ENCODE assay signal across 9 cellular contexts in genomic region chr6:129684323-129684884, GRCh38. TPM values are rescaled to one million over a fixed set of nuclear protein-coding genes. Genes with fewer than 3 reads are reported as not detected.
DNase-seq lines count a peak whose midpoint lies in the region; ATAC-seq and TF ChIP-seq lines count a peak whose summit lies in the region.
"Had no signal": no experiment of that assay in that cellular context is flagged by ENCODE, and none has a peak within 500 bp of the region (broad histone marks: within the 10 kb centered on the region; RNA-seq: fewer than 3 reads in every experiment).

No MANE protein-coding gene starts in this region.

- H3K4me1 Mint-ChIP-seq in activated naive CD8-positive, alpha-beta T cell treated with anti-CD3 and anti-CD28 coated beads, Interleukin-2, amount 10 ng/mL, durations not matched to agents 7 days and 5 days: peaks cover 50% of the 10 kb centered on the region
- peaks cover 20% of the 10 kb centered on the region for H3K4me1 Mint-ChIP-seq in mesothelial cell of epicardium

- no peaks in the 10 kb centered on the region for H3K27me3 Mint-ChIP-seq in activated naive CD8-positive, alpha-beta T cell treated with anti-CD3 and anti-CD28 coated beads, Interleukin-2, amount 10 ng/mL, durations not matched to agents 7 days and 5 days
- H3K27me3 Mint-ChIP-seq in mesothelial cell of epicardium (ENCODE audit: low read depth): no peaks in the 10 kb centered on the region

- H3K4me3 Mint-ChIP-seq in activated naive CD8-positive, alpha-beta T cell treated with anti-CD3 and anti-CD28 coated beads, Interleukin-2, amount 10 ng/mL, durations not matched to agents 7 days and 5 days: peak overlapping the region; percentile 69
- no peak overlapping the region for H3K4me3 Mint-ChIP-seq in mesothelial cell of epicardium

- TF ChIP-seq CTCF in left ventricle myocardium inferior (IDR thresholded peaks at IDR 0.05; ENCODE audit: borderline replicate concordance) (no peak), mesothelial cell of epicardium (IDR thresholded peaks at IDR 0.05; ENCODE audit: unreplicated experiment) (no peak)

- H3K9me3 ChIP-seq in left ventricle myocardium inferior (replicated peaks): no peaks in the 10 kb centered on the region
- H3K9me3 ChIP-seq in MG63: no peaks in the 10 kb centered on the region

- WGBS in urinary bladder: 81% methylated on average over 6 of the region's 6 CpGs

- no peaks in the 10 kb centered on the region for H3K27me3 ChIP-seq in left ventricle myocardium inferior (ENCODE audit: low read depth)
- H3K27me3 ChIP-seq in MG63: no peaks in the 10 kb centered on the region

- DNase-seq in left ventricle myocardium inferior (no peak), Right ventricle myocardium superior (no peak), mesothelial cell of epicardium (ENCODE audit: low spot score in 2 of 2, unreplicated experiment in 2 of 2) (no peak), MG63 (no peak)
- DNase-seq in activated naive CD8-positive, alpha-beta T cell treated with anti-CD3 and anti-CD28 coated beads, Interleukin-2, amount 10 ng/mL, durations not matched to agents 7 days and 5 days: no peak
- DNase-seq in NK-92 treated with Interleukin-12 subunit alpha and Interleukin-12 subunit beta, amount 100 ng/mL, for 24 hours (lab: John Stamatoyannopoulos, UW): no peak
- DNase-seq: NCI-H1105 treated with DMSO at 0.1 percent for 48 hours had no signal

- H3K4me3 ChIP-seq in left ventricle myocardium inferior: no peak overlapping the region
- no peak overlapping the region for H3K4me3 ChIP-seq in urinary bladder (ENCODE audit: low read depth, low read length)
- no peak overlapping the region for H3K4me3 ChIP-seq in MG63

- peaks cover 12% of the 10 kb centered on the region for H3K36me3 Mint-ChIP-seq in activated naive CD8-positive, alpha-beta T cell treated with anti-CD3 and anti-CD28 coated beads, Interleukin-2, amount 10 ng/mL, durations not matched to agents 7 days and 5 days
- H3K36me3 Mint-ChIP-seq in mesothelial cell of epicardium: no peaks in the 10 kb centered on the region

- POLR2A ChIA-PET in activated naive CD8-positive, alpha-beta T cell treated with anti-CD3 and anti-CD28 coated beads, Interleukin-2, amount 10 ng/mL, durations not matched to agents 7 days and 5 days (lab: Charles Lee): interaction anchor here (0.7 to 1.7 kb wide), 6 partner anchors 11 to 65 kb away, joined by 3 to 7 read pairs (median 3); partner anchors contain the start of gene ARHGAP18

- ATAC-seq in Right ventricle myocardium superior (ENCODE audit: poor library complexity) (no peak), GM19467 (IDR thresholded peaks at IDR 0.05; ENCODE audit: unreplicated experiment) (no peak)
- no peak for ATAC-seq in activated naive CD8-positive, alpha-beta T cell treated with anti-CD3 and anti-CD28 coated beads, Interleukin-2, amount 10 ng/mL, durations not matched to agents 7 days and 5 days (ENCODE audit: low read depth)

- peak overlapping the region; percentile 86 for H3K27ac Mint-ChIP-seq in activated naive CD8-positive, alpha-beta T cell treated with anti-CD3 and anti-CD28 coated beads, Interleukin-2, amount 10 ng/mL, durations not matched to agents 7 days and 5 days
- H3K27ac Mint-ChIP-seq in mesothelial cell of epicardium: peak overlapping the region; percentile 54

- intact Hi-C loops in left ventricle myocardium inferior (cut with micrococcal nuclease) (no loop called here), Right ventricle myocardium superior (cut with DNase I) (no loop called here)

- H3K4me1 ChIP-seq in left ventricle myocardium inferior (peaks cover 45% of the 10 kb centered on the region), urinary bladder (ENCODE audit: insufficient read depth) (no peaks in the 10 kb centered on the region)

- no peaks in the 10 kb centered on the region for H3K36me3 ChIP-seq in left ventricle myocardium inferior
- no peaks in the 10 kb centered on the region for H3K36me3 ChIP-seq in urinary bladder (ENCODE audit: insufficient read depth)
- no peaks in the 10 kb centered on the region; the same call in none of the 2 replicates for H3K36me3 ChIP-seq in MG63

- no peaks in the 10 kb centered on the region for H3K9me3 Mint-ChIP-seq in activated naive CD8-positive, alpha-beta T cell treated with anti-CD3 and anti-CD28 coated beads, Interleukin-2, amount 10 ng/mL, durations not matched to agents 7 days and 5 days
- no peaks in the 10 kb centered on the region for H3K9me3 Mint-ChIP-seq in mesothelial cell of epicardium

- H3K27ac ChIP-seq in left ventricle myocardium inferior (replicated peaks) (peak overlapping the region; percentile 78), urinary bladder (ENCODE audit: low read depth) (peak overlapping the region; percentile 81)

RNA-seq across cellular contexts. Expression of gene ARHGAP18, which starts 25.6 kb away (rescaled TPM):
- total RNA-seq in left ventricle myocardium inferior (5.6 TPM), Right ventricle myocardium superior (7.9 TPM), mesothelial cell of epicardium (8.1 to 10.5 TPM (median 10.2 TPM) in 3 replicates), urinary bladder (39.5 TPM)
- total RNA-seq in activated naive CD8-positive, alpha-beta T cell treated with anti-CD3 and anti-CD28 coated beads, Interleukin-2, amount 10 ng/mL, durations not matched to agents 7 days and 5 days: 10 to 100 TPM; 12.1 to 12.7 TPM
- 4.9 TPM for polyA plus RNA-seq in urinary bladder
- 31.7 and 37.9 TPM in 2 replicates for total RNA-seq in MG63 (2014; rRNA removed; shearing (Covaris generic); ENCODE audit: low replicate concordance)
